In the genomic region with DNA sequence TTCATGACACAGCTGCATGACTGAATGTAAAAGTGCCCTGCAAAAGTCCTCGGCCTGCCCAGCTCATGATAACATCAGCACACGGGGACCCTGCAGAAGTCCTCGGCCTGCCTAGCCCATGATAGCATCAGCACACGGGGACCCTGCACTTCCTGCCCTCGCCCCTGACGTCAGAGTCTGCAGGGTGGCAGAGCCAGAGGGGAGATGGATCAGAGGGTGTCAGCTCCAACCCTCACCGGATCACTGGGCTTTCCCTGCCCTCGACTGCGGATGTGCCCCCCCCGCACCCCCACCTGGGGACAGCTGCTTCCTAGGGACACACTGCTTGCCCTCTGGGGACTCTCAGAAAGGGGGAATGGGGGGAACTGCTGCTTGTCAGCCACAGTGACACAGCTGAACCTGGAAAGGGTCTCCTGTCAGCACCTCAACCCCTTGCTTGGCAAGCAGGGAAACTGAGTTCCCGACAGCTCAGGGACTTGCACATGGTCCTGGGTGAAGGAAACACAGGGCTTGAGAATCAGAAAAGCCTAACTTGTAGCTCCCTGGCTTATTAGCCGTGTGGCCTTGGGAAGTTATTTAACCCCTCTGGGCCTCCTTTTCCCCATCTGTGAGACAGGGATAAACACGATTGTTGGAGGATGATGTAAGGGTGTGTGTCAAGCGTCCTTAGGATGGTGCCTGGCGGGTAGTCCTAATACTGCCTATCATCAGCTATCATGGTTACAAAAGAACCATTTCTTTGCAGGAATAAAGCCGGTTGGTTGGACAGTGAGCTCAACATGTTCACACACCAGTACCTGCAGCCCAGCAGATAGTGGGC, we compare ENCODE assay signal across 20 cellular contexts. TPM values are rescaled to one million over a fixed set of nuclear protein-coding genes. Genes with fewer than 3 reads are reported as not detected.
DNase-seq lines count a peak whose midpoint lies in the region; ATAC-seq, FAIRE-seq and TF ChIP-seq lines count a peak whose summit lies in the region.
"Had no signal": no experiment of that assay in that cellular context is flagged by ENCODE, and none has a peak within 500 bp of the region (broad histone marks: within the 10 kb centered on the region; RNA-seq: fewer than 3 reads in every experiment).

No MANE protein-coding gene starts in this region.

- H3K9me3 ChIP-seq in spleen = no peaks in the 10 kb centered on the region
- H3K9me3 ChIP-seq: SJCRH30 had no signal

- POLR2A ChIA-PET in activated CD4-positive, alpha-beta memory T cell treated with anti-CD3 and anti-CD28 coated beads for 36 hours (lab: Charles Lee) = interaction anchor here (0.8 to 2.0 kb wide), 2 partner anchors 57 to 103 kb away, joined by 4 to 7 read pairs; no protein-coding TSS in a partner anchor

- no peak for ATAC-seq in activated naive CD4-positive, alpha-beta T cell treated with anti-CD3 and anti-CD28 coated beads, Interleukin-2, amount 50 U/mL, for 72 hours
- ATAC-seq in stimulated activated effector memory CD8-positive, alpha-beta T cell treated with anti-CD3 and anti-CD28 coated beads, Interleukin-12 subunit alpha, Interleukin-12 subunit beta, amount 100 ng/mL, for 72 hours = no peak
- ATAC-seq: PC-3 had no signal

- peak overlapping the region; percentile 38 to 55 for H3K27ac Mint-ChIP-seq in activated naive CD4-positive, alpha-beta T cell treated with anti-CD3 and anti-CD28 coated beads, Interleukin-2, amount 50 U/mL, for 72 hours
- H3K27ac Mint-ChIP-seq in activated CD4-positive, alpha-beta memory T cell treated with anti-CD3 and anti-CD28 coated beads for 36 hours = peak overlapping the region; percentile 38
- H3K27ac Mint-ChIP-seq in stimulated activated effector memory CD8-positive, alpha-beta T cell treated with anti-CD3 and anti-CD28 coated beads, Interleukin-12 subunit alpha, Interleukin-12 subunit beta, amount 100 ng/mL, for 72 hours = peak overlapping the region; percentile 93
- H3K27ac Mint-ChIP-seq in osteocyte (ENCODE audit: unreplicated experiment) = no peak overlapping the region
- H3K27ac Mint-ChIP-seq: HFFc6 had no signal

- H3K4me3 ChIP-seq in bronchial epithelial cell (ENCODE audit: low read depth, low read length) (no peak overlapping the region), spleen (no peak overlapping the region)
- H3K4me3 ChIP-seq: SJCRH30 had no signal

- H3K27ac ChIP-seq in spleen = no peak overlapping the region
- H3K27ac ChIP-seq: KMS-11, SJCRH30 had no signal

- H3K36me3 ChIP-seq in bronchial epithelial cell (ENCODE audit: control insufficient read depth, insufficient read depth, low read length) (peaks cover 44% of the 10 kb centered on the region), spleen (peaks cover 0 to 90% (median 62%) of the 10 kb centered on the region in 6 donors)

- no peak for DNase-seq in activated naive CD4-positive, alpha-beta T cell treated with anti-CD3 and anti-CD28 coated beads, Interleukin-2, amount 50 U/mL, for 72 hours (ENCODE audit: low spot score in 2 of 2)
- DNase-seq in activated naive CD4-positive, alpha-beta T cell treated with anti-CD3 and anti-CD28 coated beads, Interleukin-2, amount 50 U/mL, for 16 hours = no peak
- no peak for DNase-seq in activated CD4-positive, alpha-beta memory T cell treated with anti-CD3 and anti-CD28 coated beads for 36 hours
- DNase-seq in bronchial epithelial cell (ENCODE audit: low read depth) = no peak
- DNase-seq in stimulated activated effector memory CD8-positive, alpha-beta T cell treated with anti-CD3 and anti-CD28 coated beads, Interleukin-12 subunit alpha, Interleukin-12 subunit beta, amount 100 ng/mL, for 72 hours (ENCODE audit: low spot score in 2 of 2) = no peak
- DNase-seq in spleen = no peak
- no peak for DNase-seq in osteocyte (ENCODE audit: extremely low spot score, unreplicated experiment)
- DNase-seq: ACHN, DND-41, HFFc6, NCI-H1417, NCI-H187 treated with DMSO at 0.1 percent for 48 hours, NCI-H226, NCI-H524 treated with DMSO at 0.1 percent for 48 hours, PC-3, SJCRH30 had no signal

- intact Hi-C loops in activated CD4-positive, alpha-beta memory T cell treated with anti-CD3 and anti-CD28 coated beads for 36 hours (cut with micrococcal nuclease) = no loop called here
- intact Hi-C loops in spleen (cut with DNase I; ENCODE audit: low total_unique reads) = no loop called here

- no peaks in the 10 kb centered on the region for H3K27me3 Mint-ChIP-seq in activated CD4-positive, alpha-beta memory T cell treated with anti-CD3 and anti-CD28 coated beads for 36 hours
- no peaks in the 10 kb centered on the region for H3K27me3 Mint-ChIP-seq in osteocyte (ENCODE audit: unreplicated experiment)

- H3K4me1 ChIP-seq in spleen = peaks cover 0 to 24% (median 8%) of the 10 kb centered on the region in 6 donors

- peaks cover 31% of the 10 kb centered on the region for H3K4me1 Mint-ChIP-seq in activated CD4-positive, alpha-beta memory T cell treated with anti-CD3 and anti-CD28 coated beads for 36 hours (ENCODE audit: low read depth)
- H3K4me1 Mint-ChIP-seq in stimulated activated effector memory CD8-positive, alpha-beta T cell treated with anti-CD3 and anti-CD28 coated beads, Interleukin-12 subunit alpha, Interleukin-12 subunit beta, amount 100 ng/mL, for 72 hours = peaks cover 29% of the 10 kb centered on the region
- no peaks in the 10 kb centered on the region for H3K4me1 Mint-ChIP-seq in osteocyte (ENCODE audit: unreplicated experiment)
- H3K4me1 Mint-ChIP-seq: CD14-positive monocyte had no signal

- H3K27me3 ChIP-seq in bronchial epithelial cell (ENCODE audit: control insufficient read depth, insufficient read depth, low read length) (no peaks in the 10 kb centered on the region), spleen (replicated peaks in 1 of 7) (no peaks in the 10 kb centered on the region)
- H3K27me3 ChIP-seq: SJCRH30 had no signal

- H3K36me3 Mint-ChIP-seq in activated naive CD4-positive, alpha-beta T cell treated with anti-CD3 and anti-CD28 coated beads, Interleukin-2, amount 50 U/mL, for 72 hours = peaks cover 13 to 20% of the 10 kb centered on the region in 2 donors
- peaks cover 48% of the 10 kb centered on the region for H3K36me3 Mint-ChIP-seq in activated CD4-positive, alpha-beta memory T cell treated with anti-CD3 and anti-CD28 coated beads for 36 hours
- H3K36me3 Mint-ChIP-seq in stimulated activated effector memory CD8-positive, alpha-beta T cell treated with anti-CD3 and anti-CD28 coated beads, Interleukin-12 subunit alpha, Interleukin-12 subunit beta, amount 100 ng/mL, for 72 hours = peaks cover 61% of the 10 kb centered on the region
- peaks cover 37% of the 10 kb centered on the region for H3K36me3 Mint-ChIP-seq in osteocyte (ENCODE audit: unreplicated experiment)

- 86 to 95% (median 92%) methylated on average over 12 to 16 of the region's 16 CpGs for WGBS in spleen, 5 donors

- TF ChIP-seq CTCF in bronchial epithelial cell (IDR thresholded peaks at IDR 0.05; ENCODE audit: insufficient read depth, low read length, severe bottlenecking) (no peak), spleen (IDR thresholded peaks at IDR 0.05 in 8 of 11, conservative IDR thresholded peaks at IDR 0.05 in 3 of 11) (no peak), osteocyte (IDR thresholded peaks at IDR 0.05) (no peak)

- FAIRE-seq in bronchial epithelial cell (lab: Jason Lieb, UNC) = peak; percentile 75
- FAIRE-seq: H54 had no signal

- H3K9me3 Mint-ChIP-seq in activated naive CD4-positive, alpha-beta T cell treated with anti-CD3 and anti-CD28 coated beads, Interleukin-2, amount 50 U/mL, for 72 hours = no peaks in the 10 kb centered on the region
- H3K9me3 Mint-ChIP-seq in activated CD4-positive, alpha-beta memory T cell treated with anti-CD3 and anti-CD28 coated beads for 36 hours = no peaks in the 10 kb centered on the region
- H3K9me3 Mint-ChIP-seq in stimulated activated effector memory CD8-positive, alpha-beta T cell treated with anti-CD3 and anti-CD28 coated beads, Interleukin-12 subunit alpha, Interleukin-12 subunit beta, amount 100 ng/mL, for 72 hours = no peaks in the 10 kb centered on the region
- no peaks in the 10 kb centered on the region for H3K9me3 Mint-ChIP-seq in osteocyte (ENCODE audit: unreplicated experiment)
- H3K9me3 Mint-ChIP-seq: HFFc6 had no signal

- TF ChIP-seq POLR2A in spleen (IDR thresholded peaks at IDR 0.05) = no peak

- CTCF ChIA-PET in activated CD4-positive, alpha-beta memory T cell treated with anti-CD3 and anti-CD28 coated beads for 36 hours (lab: Charles Lee) = interaction anchor here (0.9 to 1.7 kb wide), 4 partner anchors 9 to 69 kb away, joined by 3 to 4 read pairs (median 4); partner anchors contain the start of gene MIIP

- no peak overlapping the region for H3K4me3 Mint-ChIP-seq in activated CD4-positive, alpha-beta memory T cell treated with anti-CD3 and anti-CD28 coated beads for 36 hours
- H3K4me3 Mint-ChIP-seq in stimulated activated effector memory CD8-positive, alpha-beta T cell treated with anti-CD3 and anti-CD28 coated beads, Interleukin-12 subunit alpha, Interleukin-12 subunit beta, amount 100 ng/mL, for 72 hours = no peak overlapping the region
- no peak overlapping the region for H3K4me3 Mint-ChIP-seq in osteocyte (ENCODE audit: unreplicated experiment)
- H3K4me3 Mint-ChIP-seq: CD14-positive monocyte, HFFc6 had no signal

RNA-seq across cellular contexts. Expression of gene MIIP, which starts 8.3 kb away (rescaled TPM):
- 10 to 100 TPM; 30.8 to 50.4 TPM for total RNA-seq in activated naive CD4-positive, alpha-beta T cell treated with anti-CD3 and anti-CD28 coated beads, Interleukin-2, amount 50 U/mL, for 72 hours
- total RNA-seq in activated CD4-positive, alpha-beta memory T cell treated with anti-CD3 and anti-CD28 coated beads for 36 hours = 10 to 100 TPM; 46.1 to 47.9 TPM
- total RNA-seq in bronchial epithelial cell (20.7 and 33.2 TPM in 2 replicates), spleen (10 to 100 TPM; 33.2 to 65.5 (median 46.5) TPM), osteocyte (19.8 and 24.0 TPM in 2 replicates)
- polyA plus RNA-seq in spleen = 100 to 1,000 TPM in 1 of 3 donors, 10 to 100 TPM in 2; 38.0 to 109 (median 97.2) TPM

RNA-seq across cellular contexts. Expression of gene MFN2, which starts 30.7 kb away (rescaled TPM):
- total RNA-seq in activated naive CD4-positive, alpha-beta T cell treated with anti-CD3 and anti-CD28 coated beads, Interleukin-2, amount 50 U/mL, for 72 hours = 10 to 100 TPM; 54.9 to 62.3 TPM
- 10 to 100 TPM; 52.0 to 58.1 TPM for total RNA-seq in activated CD4-positive, alpha-beta memory T cell treated with anti-CD3 and anti-CD28 coated beads for 36 hours
- total RNA-seq in bronchial epithelial cell = 75.3 and 83.0 TPM in 2 replicates
- total RNA-seq in spleen = 10 to 100 TPM; 47.3 to 69.6 (median 62.9) TPM
- 10 to 100 TPM; 14.8 to 28.1 (median 16.2) TPM for polyA plus RNA-seq in spleen
- total RNA-seq in osteocyte = 64.6 and 69.2 TPM in 2 replicates

RNA-seq across cellular contexts. Expression of gene TNFRSF8, which starts 52.1 kb away (rescaled TPM):
- total RNA-seq in activated naive CD4-positive, alpha-beta T cell treated with anti-CD3 and anti-CD28 coated beads, Interleukin-2, amount 50 U/mL, for 72 hours = 10 to 100 TPM in 1 of 2 donors, under 1 TPM in 1; 0.84 to 41.5 TPM
- 10 to 100 TPM; 31.1 to 33.2 TPM for total RNA-seq in activated CD4-positive, alpha-beta memory T cell treated with anti-CD3 and anti-CD28 coated beads for 36 hours
- total RNA-seq in bronchial epithelial cell (not detected in 2 replicates), spleen (1 to 10 TPM; 1.3 to 7.6 (median 2.2) TPM), osteocyte (not detected in 2 replicates)
- polyA plus RNA-seq in spleen = 1 to 10 TPM; 1.7 to 2.0 (median 1.9) TPM
- total RNA-seq: G401, PC-3 had no signal
